Comparison of ENCODE assay signal across 27 cellular contexts in genomic region chr7:146285418-146285817, GRCh38.
"Had no signal": no experiment of that assay in that cellular context is flagged by ENCODE, and none has a peak within 500 bp of the region (broad histone marks: within the 10 kb centered on the region; RNA-seq: fewer than 3 reads in every experiment).

No MANE protein-coding gene starts in this region.

- FAIRE-seq: urothelium cell line had no signal

- ATAC-seq: stimulated activated effector memory CD8-positive, alpha-beta T cell treated with anti-CD3 and anti-CD28 coated beads, Interleukin-12 subunit alpha, Interleukin-12 subunit beta, amount 100 ng/mL, for 72 hours; stimulated activated memory B cell treated with anti-CD40 and anti-IgM and Interleukin-4, amounts not matched to agents 10 μg/mL and 1 μg/mL and 100 μg/mL, for 72 hours; stimulated activated naive B cell treated with anti-CD40 and anti-IgM and Interleukin-4, amounts not matched to agents 10 μg/mL and 1 μg/mL and 100 μg/mL, for 72 hours; stimulated activated naive CD8-positive, alpha-beta T cell treated with anti-CD3 and anti-CD28 coated beads, Interleukin-15, amount 100 ng/mL, for 72 hours; stimulated activated naive CD8-positive, alpha-beta T cell treated with anti-CD3 and anti-CD28 coated beads, Interleukin-15, Interleukin-2, amounts not matched to agents 100 U/mL and 50 U/mL, for 24 hours; upper lobe of right lung had no signal

- H3K9me3 ChIP-seq: stomach, suprapubic skin, testis, thoracic aorta, thyroid gland, tibial artery, tibial nerve, transverse colon, upper lobe of left lung, upper lobe of right lung, uterus, vagina had no signal

- H3K4me3 ChIP-seq: stomach, suprapubic skin, testis, thoracic aorta, thyroid gland, tibial artery, tibial nerve, transverse colon, upper lobe of left lung, upper lobe of right lung, uterus, vagina had no signal

- H3K4me1 ChIP-seq: stomach, suprapubic skin, testis, thyroid gland, tibial artery, tibial nerve, transverse colon, upper lobe of left lung, upper lobe of right lung, uterus, vagina had no signal

- H3K36me3 ChIP-seq: stomach, suprapubic skin, thoracic aorta, thyroid gland, tibial artery, tibial nerve, transverse colon, upper lobe of left lung, upper lobe of right lung, uterus, vagina had no signal

- H3K27me3 ChIP-seq: stomach, suprapubic skin, testis, thyroid gland, tibial artery, tibial nerve, transverse colon, upper lobe of left lung, upper lobe of right lung, uterus, vagina had no signal

- DNase-seq: stimulated activated CD4-positive, alpha-beta T cell treated with anti-CD3 and anti-CD28 coated beads, Interleukin-2, amount 100 ng/mL, for 48 hours; stimulated activated CD4-positive, alpha-beta T cell treated with anti-CD3 and anti-CD28 coated beads, Interleukin-4, amount 100 ng/mL, for 1 hour; stimulated activated CD4-positive, alpha-beta T cell treated with anti-CD3 and anti-CD28 coated beads, Interleukin-4, amount 100 ng/mL, for 24 hours; stimulated activated CD4-positive, alpha-beta T cell treated with anti-CD3 and anti-CD28 coated beads, Interleukin-4, amount 100 ng/mL, for 4 hours; stimulated activated CD8-positive, alpha-beta memory T cell treated with anti-CD3 and anti-CD28 coated beads, Interleukin-4, amount 100 ng/mL, for 48 hours; stimulated activated naive B cell treated with anti-CD40 and anti-IgM and Interleukin-4, amounts not matched to agents 10 μg/mL and 1 μg/mL and 100 μg/mL, for 72 hours; stimulated activated naive CD4-positive, alpha-beta T cell; stimulated activated naive CD4-positive, alpha-beta T cell treated with Interleukin-2 at 50 U/mL for 16 hours; stimulated activated naive CD8-positive, alpha-beta T cell treated with anti-CD3 and anti-CD28 coated beads, Interleukin-15, amount 100 ng/mL, for 72 hours; stimulated activated naive CD8-positive, alpha-beta T cell treated with anti-CD3 and anti-CD28 coated beads, Interleukin-15, Interleukin-2, amounts not matched to agents 100 U/mL and 50 U/mL, for 24 hours; stomach; substantia nigra; testis; thyroid gland; tibial artery; transverse colon; trophoblast cell; upper lobe of left lung; upper lobe of right lung; uterus had no signal

- H3K27ac ChIP-seq: stomach, suprapubic skin, testis, thoracic aorta, thyroid gland, tibial artery, tibial nerve, transverse colon, upper lobe of left lung, upper lobe of right lung, uterus, vagina had no signal
